In the genomic region with DNA sequence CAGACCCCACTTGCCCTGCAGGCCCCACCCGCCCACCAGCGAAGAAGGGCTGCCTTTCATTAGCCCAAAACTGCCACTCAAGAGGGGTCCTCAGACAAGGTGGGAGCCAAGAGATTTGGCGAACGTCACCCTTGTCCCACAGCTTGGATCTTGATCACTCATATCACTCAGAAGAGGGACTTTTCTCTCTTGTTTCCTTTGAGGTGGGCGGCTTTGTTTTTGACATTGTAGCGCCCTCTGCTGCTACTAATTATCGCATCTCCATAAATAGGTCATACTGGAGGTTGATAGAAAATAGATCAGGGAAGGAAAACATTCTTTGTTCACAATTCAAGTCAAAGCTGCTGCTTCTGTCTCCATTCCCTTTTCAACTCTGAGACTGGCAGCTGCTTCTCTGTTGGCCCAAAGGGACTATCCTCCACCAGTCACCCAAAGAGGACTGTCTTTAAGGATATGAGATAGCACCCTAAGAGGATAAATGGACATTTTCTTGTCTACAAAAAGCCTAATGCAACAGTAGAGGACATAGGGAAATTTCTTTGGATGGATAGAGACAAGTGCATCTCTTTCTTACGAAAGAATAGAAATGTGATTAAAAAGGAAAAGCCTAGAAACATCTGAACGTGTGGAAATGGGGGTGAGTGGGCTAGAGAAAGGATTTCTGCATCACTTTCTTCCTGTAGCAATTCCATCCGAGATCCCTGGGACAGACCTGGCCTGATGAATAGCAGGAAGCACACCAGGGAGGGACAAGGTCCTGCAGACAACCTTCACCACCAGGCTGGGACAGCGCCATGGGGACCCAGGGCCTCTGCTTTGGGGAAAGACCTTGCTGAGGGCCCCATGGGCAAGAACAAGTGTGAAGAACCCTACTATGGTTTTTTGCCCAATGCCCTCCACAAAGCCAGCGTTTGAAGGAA, we compare ENCODE assay signal across 8 cellular contexts.
DNase-seq lines count a peak whose midpoint lies in the region; ATAC-seq, FAIRE-seq and TF ChIP-seq lines count a peak whose summit lies in the region.

No MANE protein-coding gene starts in this region.

- H3K27me3 ChIP-seq in GM06990 (replicated peaks; ENCODE audit: control insufficient read depth, insufficient read depth, low read length) = no peaks in the 10 kb centered on the region
- H3K27me3 ChIP-seq in breast epithelium = no peaks in the 10 kb centered on the region
- H3K27me3 ChIP-seq in HepG2 (ENCODE audit: control insufficient read depth in 1 of 2, insufficient read depth in 2 of 2, low read length in 2 of 2) = peaks cover 0 to 4% of the 10 kb centered on the region in 2 experiments; a peak in 1 of 5 replicates

- H3K36me3 ChIP-seq in GM06990 (ENCODE audit: control insufficient read depth, insufficient read depth, low read length) (no peaks in the 10 kb centered on the region), breast epithelium (no peaks in the 10 kb centered on the region), HepG2 (replicated peaks in 1 of 2; ENCODE audit: control insufficient read depth in 1 of 2, insufficient read depth in 2 of 2, low read length in 2 of 2) (no peaks in the 10 kb centered on the region)

- H3K9me3 ChIP-seq in breast epithelium (no peaks in the 10 kb centered on the region), HepG2 (ENCODE audit: low read length) (no peaks in the 10 kb centered on the region)

- no peak for TF ChIP-seq EP300 in HepG2 (IDR thresholded peaks at IDR 0.05; ENCODE audit: low read depth in 2 of 2, low read length in 2 of 2)
- TF ChIP-seq EP300 in HepG2 (CRISPR knock-in tag; IDR thresholded peaks at IDR 0.05; ENCODE audit: borderline replicate concordance) = no peak

- no peaks in the 10 kb centered on the region for H3K79me2 ChIP-seq in HepG2 (ENCODE audit: insufficient read depth, low read length)

- H2AFZ ChIP-seq in HepG2 (ENCODE audit: low read length) = no peak overlapping the region

- 20% methylated on average over 12 of the region's 12 CpGs for WGBS in HepG2 (ENCODE audit: low lambda C conversion rate)

- ATAC-seq in HG02623 (IDR thresholded peaks at IDR 0.05; ENCODE audit: unreplicated experiment) = peak; percentile 54
- peak; percentile 65 for ATAC-seq in HepG2
- ATAC-seq in GM19452 (IDR thresholded peaks at IDR 0.05; ENCODE audit: unreplicated experiment) = no peak

- H3K4me3 ChIP-seq in GM06990 (replicated peaks; ENCODE audit: low read depth, low read length) (no peak overlapping the region), breast epithelium (no peak overlapping the region), HepG2 (replicated peaks in 1 of 3; ENCODE audit: insufficient read depth in 1 of 3, low read depth in 2 of 3, low read length in 3 of 3) (no peak overlapping the region)

- H4K20me1 ChIP-seq in HepG2 (ENCODE audit: insufficient read depth, low read length) = no peaks in the 10 kb centered on the region

- H3K4me1 ChIP-seq in breast epithelium (no peaks in the 10 kb centered on the region), HepG2 (ENCODE audit: insufficient read depth, low read length) (no peaks in the 10 kb centered on the region)

- no TSS peak for BruUV-seq in HepG2 (replicated peaks; lab: Mats Ljungman, UMichigan)

- CTCF ChIA-PET in HepG2 (lab: Yijun Ruan, JAX; ENCODE audit: low intra/inter-chr PET ratio, low total read pairs) = interaction anchor here (0.7 to 2.3 kb wide), 3 partner anchors 81 to 154 kb away, joined by 3 to 32 read pairs (median 6); no protein-coding TSS in a partner anchor

- FAIRE-seq in HepG2 (lab: Jason Lieb, UNC) = peak; percentile 66

- intact Hi-C loops in breast epithelium (cut with DNase I; ENCODE audit: low total_unique reads) (no loop called here), HepG2 (cut with micrococcal nuclease; ENCODE audit: unreplicated experiment) (loop anchor here (1.0 to 2.0 kb wide), 2 partner anchors 86 to 158 kb away; no protein-coding TSS in a partner anchor)

- in situ Hi-C loops in HepG2 (cut with HindIII; ENCODE audit: extremely low pct_ligation_motif_present, low pct_unique_long_range_greater_than_20kb) = loop anchor here (5.0 kb wide), 1 partner anchor 81 kb away; no protein-coding TSS in a partner anchor

- TF ChIP-seq CTCF in GM06990 (IDR thresholded peaks at IDR 0.05; ENCODE audit: insufficient read depth, low read length, poor library complexity, severe bottlenecking) (peak; percentile 64), breast epithelium (IDR thresholded peaks at IDR 0.05) (peak in 2 of 3 donors; percentile 60 to 63), HepG2 (CRISPR knock-in tag; IDR thresholded peaks at IDR 0.05) (peak; percentile 75)

- peak; percentile 67 for TF ChIP-seq RAD21 in HepG2 (CRISPR knock-in tag; IDR thresholded peaks at IDR 0.05)

- H3K27ac ChIP-seq in breast epithelium (no peak overlapping the region), HepG2 (ENCODE audit: extremely low read length, insufficient read depth, low read length) (no peak overlapping the region)

- POLR2A ChIA-PET in HepG2 (lab: Yijun Ruan, JAX) = no interaction called here

- TF ChIP-seq POLR2A in breast epithelium (IDR thresholded peaks at IDR 0.05) (no peak), HepG2 (IDR thresholded peaks at IDR 0.05; ENCODE audit: insufficient read depth in 1 of 2, low read depth in 2 of 2, low read length in 2 of 2) (no peak)

- no peak overlapping the region for H3K9ac ChIP-seq in HepG2 (ENCODE audit: insufficient read depth, low read depth, low read length)

- DNase-seq in GM06990 (ENCODE audit: extremely low read depth, insufficient read length) = peak; percentile 48
- peak; percentile 45 to 84 for DNase-seq in NCI-H446 (lab: John Stamatoyannopoulos, UW)
- peak in 1 of 2 donors; percentile 30 for DNase-seq in breast epithelium (ENCODE audit: low spot score in 2 of 2)
- DNase-seq in HepG2 (ENCODE audit: low spot score) = peak; percentile 56
- no peak for DNase-seq in NCI-H187 treated with DMSO at 0.1 percent for 48 hours (lab: John Stamatoyannopoulos, UW)
- no peak for DNase-seq in NCI-H146 treated with DMSO at 0.1 percent for 48 hours (lab: John Stamatoyannopoulos, UW; ENCODE audit: unreplicated experiment)

- H3K4me2 ChIP-seq in HepG2 (ENCODE audit: low read depth, low read length) = no peak overlapping the region

TF ChIP-seq in HepG2, 621 proteins besides CTCF, POLR2A, EP300 and RAD21:
- TF ChIP-seq PPARG (CRISPR knock-in tag; conservative IDR thresholded peaks at IDR 0.05) (no peak), HMGA1 (CRISPR knock-in tag; conservative IDR thresholded peaks at IDR 0.05) (no peak), ZNF225 (CRISPR knock-in tag; IDR thresholded peaks at IDR 0.05) (0 out of 2 replicates have a peak, but pooled peaks have one; percentile 41), TBX2 (CRISPR knock-in tag; IDR thresholded peaks at IDR 0.05; ENCODE audit: borderline replicate concordance) (0 out of 2 replicates have a peak, but pooled peaks have one; percentile 16), CEBPB (IDR thresholded peaks at IDR 0.05; ENCODE audit: borderline replicate concordance, low read depth, low read length) (no peak), SRY (CRISPR knock-in tag; IDR thresholded peaks at IDR 0.05) (peak; percentile 34; the same call in 1 of the 2 replicates), MIXL1 (CRISPR knock-in tag; IDR thresholded peaks at IDR 0.05) (peak; percentile 94), STAG1 (CRISPR knock-in tag; IDR thresholded peaks at IDR 0.05) (peak; percentile 78), SMC3 (IDR thresholded peaks at IDR 0.05; ENCODE audit: low read length) (peak; percentile 83), XRCC5 (optimal IDR thresholded peaks at IDR 0.05; ENCODE audit: low read length) (peak; percentile 26)
- TF ChIP-seq, protein P1, sequence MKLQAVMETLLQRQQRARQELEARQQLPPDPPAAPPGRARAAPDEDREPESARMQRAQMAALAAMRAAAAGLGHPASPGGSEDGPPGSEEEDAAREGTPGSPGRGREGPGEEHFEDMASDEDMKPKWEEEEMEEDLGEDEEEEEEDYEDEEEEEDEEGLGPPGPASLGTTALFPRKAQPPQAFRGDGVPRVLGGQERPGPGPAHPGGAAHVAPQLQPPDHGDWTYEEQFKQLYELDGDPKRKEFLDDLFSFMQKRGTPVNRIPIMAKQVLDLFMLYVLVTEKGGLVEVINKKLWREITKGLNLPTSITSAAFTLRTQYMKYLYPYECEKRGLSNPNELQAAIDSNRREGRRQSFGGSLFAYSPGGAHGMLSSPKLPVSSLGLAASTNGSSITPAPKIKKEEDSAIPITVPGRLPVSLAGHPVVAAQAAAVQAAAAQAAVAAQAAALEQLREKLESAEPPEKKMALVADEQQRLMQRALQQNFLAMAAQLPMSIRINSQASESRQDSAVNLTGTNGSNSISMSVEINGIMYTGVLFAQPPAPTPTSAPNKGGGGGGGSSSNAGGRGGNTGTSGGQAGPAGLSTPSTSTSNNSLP (IDR thresholded peaks at IDR 0.05; ENCODE audit: low read depth, low read length) = peak; percentile 39; the same call in 1 of the 2 replicates

Comparison
In these comparisons a context has a peak if more than half of its experiments do, and no peak if none do; other contexts are left out.
1. DNase-seq: peak in GM06990 (single experiment), NCI-H446 (2 of 2) and HepG2 (single experiment); none in NCI-H187 treated with DMSO at 0.1 percent for 48 hours (single experiment) and NCI-H146 treated with DMSO at 0.1 percent for 48 hours (single experiment).
2. Peak in every context shown above with its lines, with median percentiles within 50 percentile points of each other: CTCF ChIP-seq.